8 cellular contexts compared by ENCODE assay signal in the genomic region with DNA sequence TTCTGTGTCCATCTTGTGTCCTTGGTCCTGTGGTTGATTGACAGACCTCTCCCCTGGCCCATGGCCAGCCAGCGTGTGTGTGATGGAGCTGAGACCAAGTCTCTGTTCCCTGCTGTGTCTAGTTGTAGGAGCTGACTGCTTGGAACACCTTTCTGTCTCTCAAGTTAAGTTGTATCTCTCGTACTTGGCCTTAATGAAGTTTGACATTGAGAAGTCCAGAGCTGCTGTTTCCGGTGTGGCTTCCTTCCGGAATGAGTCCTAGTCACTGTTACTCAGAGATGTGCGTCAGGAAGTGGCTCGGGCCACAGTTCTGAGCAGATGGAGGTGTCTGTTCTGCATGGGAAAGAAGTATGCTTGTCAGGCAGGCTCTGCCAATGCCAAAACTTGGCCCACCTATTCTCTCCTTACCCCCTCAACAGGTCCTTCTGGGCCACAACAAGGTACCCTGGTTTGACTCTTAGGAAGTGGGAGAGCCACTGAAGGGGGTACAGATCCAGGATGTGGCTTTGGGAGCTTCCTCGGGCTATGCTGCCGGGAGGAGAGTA. TPM values are rescaled to one million over a fixed set of nuclear protein-coding genes. Genes with fewer than 3 reads are reported as not detected.
A peak's percentile ranks its signal among the peaks of the same experiment; 100 is the strongest.
DNase-seq lines count a peak whose midpoint lies in the region; ATAC-seq and TF ChIP-seq lines count a peak whose summit lies in the region.

No MANE protein-coding gene starts in this region.

- H3K27me3 ChIP-seq in PC-3 (ENCODE audit: low read length) (no peaks in the 10 kb centered on the region), cardiac muscle cell (no peaks in the 10 kb centered on the region)

- no peaks in the 10 kb centered on the region for H3K27me3 Mint-ChIP-seq in activated T-helper 1 cell treated with anti-CD3 and anti-CD28 coated beads, Interleukin-12 subunit alpha, Interleukin-12 subunit beta, Interleukin-2, Interleukin-4 antibody, amounts not matched to agents 30 ng/mL and 10 ng/mL and 1 ng/mL, durations not matched to agents 14 hours and 24 hours and 36 hours (ENCODE audit: insufficient read depth)

- H3K4me1 ChIP-seq in PC-3 (ENCODE audit: insufficient read depth, low read length) (peaks cover 19% of the 10 kb centered on the region), cardiac muscle cell (ENCODE audit: low read depth) (peaks cover 51% of the 10 kb centered on the region)

- H3K4me3 ChIP-seq in PC-3 (ENCODE audit: low read length) (no peak overlapping the region), cardiac muscle cell (no peak overlapping the region)

- POLR2A ChIA-PET in PC-3 (lab: Charles Lee; ENCODE audit: unreplicated experiment): no interaction called here

- H3K9me2 ChIP-seq in PC-3 (replicated peaks; ENCODE audit: low read length): no peaks in the 10 kb centered on the region

- no peak overlapping the region for H2AFZ ChIP-seq in PC-3 (ENCODE audit: low read length)

- TF ChIP-seq CTCF in PC-3 (conservative IDR thresholded peaks at IDR 0.05; ENCODE audit: low read depth, low read length) (no peak), cardiac muscle cell (IDR thresholded peaks at IDR 0.05; ENCODE audit: low read depth, low read length) (no peak)

- peaks cover 17% of the 10 kb centered on the region for H3K36me3 Mint-ChIP-seq in activated T-helper 1 cell treated with anti-CD3 and anti-CD28 coated beads, Interleukin-12 subunit alpha, Interleukin-12 subunit beta, Interleukin-2, Interleukin-4 antibody, amounts not matched to agents 30 ng/mL and 10 ng/mL and 1 ng/mL, durations not matched to agents 14 hours and 24 hours and 36 hours (ENCODE audit: low read depth)

- H3K36me3 ChIP-seq in PC-3 (ENCODE audit: low read depth, low read length) (peaks cover 6% of the 10 kb centered on the region), cardiac muscle cell (no peaks in the 10 kb centered on the region)

- DNase-seq in PC-3: peak; percentile 79
- peak; percentile 53 for DNase-seq in activated T-helper 1 cell treated with anti-CD3 and anti-CD28 coated beads, Interleukin-12 subunit alpha, Interleukin-12 subunit beta, Interleukin-2, Interleukin-4 antibody, amounts not matched to agents 30 ng/mL and 10 ng/mL and 1 ng/mL, durations not matched to agents 14 hours and 24 hours and 36 hours (ENCODE audit: low spot score)
- peak in 1 of 2 donors; percentile 58 for DNase-seq in cardiac muscle cell (ENCODE audit: low read depth in 1 of 2, low spot score in 1 of 2)
- DNase-seq in stimulated activated CD4-positive, alpha-beta T cell treated with anti-CD3 and anti-CD28 coated beads, Interleukin-1b, Interleukin-23, amount 100 ng/mL, for 48 hours: peak; percentile 79
- no peak for DNase-seq in islet precursor cell
- no peak for DNase-seq in NCI-H187 (lab: John Stamatoyannopoulos, UW)

- peaks cover 22% of the 10 kb centered on the region; the same call in 1 of the 2 replicates for H4K20me1 ChIP-seq in PC-3 (ENCODE audit: low read length)

- H3F3A ChIP-seq in PC-3 (ENCODE audit: low read length, unreplicated experiment): no peaks in the 10 kb centered on the region

- peak overlapping the region; percentile 5; the same call in 1 of the 2 replicates for H3K9ac ChIP-seq in PC-3 (ENCODE audit: low read length)

- peaks cover 65% of the 10 kb centered on the region for H3K4me1 Mint-ChIP-seq in activated T-helper 1 cell treated with anti-CD3 and anti-CD28 coated beads, Interleukin-12 subunit alpha, Interleukin-12 subunit beta, Interleukin-2, Interleukin-4 antibody, amounts not matched to agents 30 ng/mL and 10 ng/mL and 1 ng/mL, durations not matched to agents 14 hours and 24 hours and 36 hours (ENCODE audit: low read depth)

- peak overlapping the region; percentile 97 for H3K27ac Mint-ChIP-seq in activated T-helper 1 cell treated with anti-CD3 and anti-CD28 coated beads, Interleukin-12 subunit alpha, Interleukin-12 subunit beta, Interleukin-2, Interleukin-4 antibody, amounts not matched to agents 30 ng/mL and 10 ng/mL and 1 ng/mL, durations not matched to agents 14 hours and 24 hours and 36 hours

- CTCF ChIA-PET in PC-3 (lab: Charles Lee): no interaction called here

- H3K79me2 ChIP-seq in PC-3 (ENCODE audit: low read length): peaks cover 95% of the 10 kb centered on the region

- intact Hi-C loops in PC-3 (cut with micrococcal nuclease): no loop called here
- intact Hi-C loops in activated T-helper 1 cell treated with anti-CD3 and anti-CD28 coated beads, Interleukin-12 subunit alpha, Interleukin-12 subunit beta, Interleukin-2, Interleukin-4 antibody, amounts not matched to agents 30 ng/mL and 10 ng/mL and 1 ng/mL, durations not matched to agents 14 hours and 24 hours and 36 hours (cut with micrococcal nuclease): loop anchor here (1.0 to 5.0 kb wide), 7 partner anchors 8 to 133 kb away; partner anchors contain the start of gene GATAD2A

- H3K4me3 Mint-ChIP-seq in activated T-helper 1 cell treated with anti-CD3 and anti-CD28 coated beads, Interleukin-12 subunit alpha, Interleukin-12 subunit beta, Interleukin-2, Interleukin-4 antibody, amounts not matched to agents 30 ng/mL and 10 ng/mL and 1 ng/mL, durations not matched to agents 14 hours and 24 hours and 36 hours: peak overlapping the region; percentile 82

- H3K27ac ChIP-seq in PC-3 (ENCODE audit: low read length) (peak overlapping the region; percentile 71), cardiac muscle cell (peak overlapping the region; percentile 95)

- peak overlapping the region; percentile 50 for H3K4me2 ChIP-seq in PC-3 (ENCODE audit: low read length)

- no peaks in the 10 kb centered on the region for H3K9me3 ChIP-seq in PC-3 (ENCODE audit: low read length)
- H3K9me3 ChIP-seq in cardiac muscle cell (ENCODE audit: low read depth): no peaks in the 10 kb centered on the region

- no TSS peak for BruUV-seq in PC-3 (replicated peaks; lab: Mats Ljungman, UMichigan)

- H3K9me3 Mint-ChIP-seq in activated T-helper 1 cell treated with anti-CD3 and anti-CD28 coated beads, Interleukin-12 subunit alpha, Interleukin-12 subunit beta, Interleukin-2, Interleukin-4 antibody, amounts not matched to agents 30 ng/mL and 10 ng/mL and 1 ng/mL, durations not matched to agents 14 hours and 24 hours and 36 hours: no peaks in the 10 kb centered on the region

- ATAC-seq in GM19438 (IDR thresholded peaks at IDR 0.05; ENCODE audit: low read depth, unreplicated experiment) (peak; percentile 41), PC-3 (peak; percentile 95), HG02970 (IDR thresholded peaks at IDR 0.05; ENCODE audit: low FRiP score, unreplicated experiment) (no peak)

RNA-seq across cellular contexts. Expression of gene GATAD2A, which starts 54.3 kb away (rescaled TPM):
- total RNA-seq in PC-3 (2014; rRNA removed) (104 and 143 TPM in 2 replicates), cardiac muscle cell (72.9 and 98.3 TPM in 2 replicates)
- total RNA-seq in activated T-helper 1 cell treated with anti-CD3 and anti-CD28 coated beads, Interleukin-12 subunit alpha, Interleukin-12 subunit beta, Interleukin-2, Interleukin-4 antibody, amounts not matched to agents 30 ng/mL and 10 ng/mL and 1 ng/mL, durations not matched to agents 14 hours and 24 hours and 36 hours: 139 and 142 TPM in 2 replicates
- 32.3 and 39.4 TPM in 2 replicates for polyA plus RNA-seq in cardiac muscle cell

RNA-seq across cellular contexts. Expression of gene TSSK6, which starts 55.6 kb away (rescaled TPM):
- total RNA-seq in PC-3 (2014; rRNA removed): 4.5 and 4.9 TPM in 2 replicates
- 3.0 and 4.1 TPM in 2 replicates for total RNA-seq in activated T-helper 1 cell treated with anti-CD3 and anti-CD28 coated beads, Interleukin-12 subunit alpha, Interleukin-12 subunit beta, Interleukin-2, Interleukin-4 antibody, amounts not matched to agents 30 ng/mL and 10 ng/mL and 1 ng/mL, durations not matched to agents 14 hours and 24 hours and 36 hours
- 4.1 and 11.9 TPM in 2 replicates for total RNA-seq in cardiac muscle cell
- 0.60 and 1.5 TPM in 2 replicates for polyA plus RNA-seq in cardiac muscle cell

RNA-seq across cellular contexts. Expression of gene NDUFA13, which starts 56.2 kb away (rescaled TPM):
- total RNA-seq in PC-3 (2014; rRNA removed): 380 and 481 TPM in 2 replicates
- total RNA-seq in activated T-helper 1 cell treated with anti-CD3 and anti-CD28 coated beads, Interleukin-12 subunit alpha, Interleukin-12 subunit beta, Interleukin-2, Interleukin-4 antibody, amounts not matched to agents 30 ng/mL and 10 ng/mL and 1 ng/mL, durations not matched to agents 14 hours and 24 hours and 36 hours: 408 and 410 TPM in 2 replicates
- total RNA-seq in cardiac muscle cell: 119 and 172 TPM in 2 replicates
- 806 and 843 TPM in 2 replicates for polyA plus RNA-seq in cardiac muscle cell

Comparison
In these comparisons a context has a peak if more than half of its experiments do, and no peak if none do; other contexts are left out.
1. DNase-seq: peak in PC-3 (single experiment), activated T-helper 1 cell treated with anti-CD3 and anti-CD28 coated beads, Interleukin-12 subunit alpha, Interleukin-12 subunit beta, Interleukin-2, Interleukin-4 antibody, amounts not matched to agents 30 ng/mL and 10 ng/mL and 1 ng/mL, durations not matched to agents 14 hours and 24 hours and 36 hours (single experiment) and stimulated activated CD4-positive, alpha-beta T cell treated with anti-CD3 and anti-CD28 coated beads, Interleukin-1b, Interleukin-23, amount 100 ng/mL, for 48 hours (single experiment); none in islet precursor cell (single experiment) and NCI-H187 (0 of 2).